In the genomic region with DNA sequence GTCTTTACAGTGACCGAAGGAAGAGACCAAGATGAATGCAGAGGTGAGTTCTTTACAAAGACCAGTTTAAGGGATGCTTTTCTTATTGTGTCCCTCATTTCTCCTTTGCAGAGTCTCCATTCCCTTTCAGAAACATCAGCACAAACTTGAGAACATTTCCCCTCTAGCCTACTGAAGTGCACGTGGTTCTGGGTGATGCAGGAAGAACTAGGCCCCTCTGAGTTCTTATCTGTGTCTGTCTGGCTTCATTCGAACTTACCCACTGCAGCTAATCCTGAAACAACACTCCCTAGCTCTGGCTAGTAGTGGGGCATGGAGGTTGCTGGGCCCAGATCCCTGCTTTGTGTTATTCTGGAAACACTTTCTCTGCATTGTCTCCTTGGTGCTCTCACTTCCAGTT, we compare ENCODE assay signal across 20 cellular contexts.
"Had no signal": no experiment of that assay in that cellular context is flagged by ENCODE, and none has a peak within 500 bp of the region (broad histone marks: within the 10 kb centered on the region; RNA-seq: fewer than 3 reads in every experiment).

No MANE protein-coding gene starts in this region.

- H3K27me3 Mint-ChIP-seq: activated B cell treated with CpG ODN at 0.5 μM for 24 hours; activated CD4-positive, alpha-beta T cell treated with anti-CD3 and anti-CD28 coated beads for 36 hours; brain; dendritic cell treated with granulocyte-macrophage colony-stimulating factor and Interleukin-4, amounts not matched to agents 40 ng/mL and 50 ng/mL, for 4 days; natural killer cell treated with Interleukin-12 subunit alpha and Interleukin-12 subunit beta and Interleukin-15 and Interleukin-18, amount 100 ng/mL, for 72 hours had no signal

- H3K27ac ChIP-seq: left ventricle myocardium inferior, pancreas, psoas muscle, right atrium auricular region, testis, vagina had no signal

- H3K36me3 ChIP-seq: pancreas had no signal

- ATAC-seq: activated CD4-positive, alpha-beta T cell treated with anti-CD3 and anti-CD28 coated beads for 36 hours; activated naive CD4-positive, alpha-beta T cell treated with anti-CD3 and anti-CD28 coated beads, Interleukin-2, amount 50 U/mL, for 72 hours; pancreas; psoas muscle had no signal

- H3K4me1 Mint-ChIP-seq: activated B cell treated with CpG ODN at 0.5 μM for 24 hours had no signal

- H3K27ac Mint-ChIP-seq: activated B cell treated with CpG ODN at 0.5 μM for 24 hours; activated CD4-positive, alpha-beta T cell treated with anti-CD3 and anti-CD28 coated beads for 36 hours; T-helper 2 cell treated with Interferon-gamma antibody and Interleukin-4, amounts not matched to agents 5 μg/mL and 100 μg/mL, for 36 hours had no signal

- H3K9me3 ChIP-seq: pancreas, psoas muscle, right atrium auricular region, testis, vagina had no signal

- DNase-seq: activated B cell treated with CpG ODN at 0.5 μM for 24 hours; activated CD4-positive, alpha-beta T cell treated with anti-CD3 and anti-CD28 coated beads for 36 hours; activated CD4-positive, alpha-beta T cell treated with anti-CD3 and anti-CD28 coated beads, Interleukin-2, amount 50 U/mL, for 4 hours; activated gamma-delta T cell treated with Interleukin-2 at 50 U/mL for 16 hours; aorta; effector CD4-positive, alpha-beta T cell; hippocampal formation; left ventricle myocardium inferior; midbrain; pancreas; psoas muscle; testis; trophoblast cell had no signal

- H3K4me1 ChIP-seq: pancreas, psoas muscle, right atrium auricular region, testis, vagina had no signal

- H3K4me3 Mint-ChIP-seq: activated B cell treated with CpG ODN at 0.5 μM for 24 hours; activated CD4-positive, alpha-beta T cell treated with anti-CD3 and anti-CD28 coated beads for 36 hours; brain; dendritic cell treated with granulocyte-macrophage colony-stimulating factor and Interleukin-4, amounts not matched to agents 40 ng/mL and 50 ng/mL, for 4 days; natural killer cell treated with Interleukin-12 subunit alpha and Interleukin-12 subunit beta and Interleukin-15 and Interleukin-18, amount 100 ng/mL, for 72 hours; T-helper 2 cell treated with Interferon-gamma antibody and Interleukin-4, amounts not matched to agents 5 μg/mL and 100 μg/mL, for 36 hours had no signal

- H3K4me3 ChIP-seq: left ventricle myocardium inferior, pancreas, psoas muscle, right atrium auricular region, testis, vagina had no signal

- H3K9me3 Mint-ChIP-seq: activated B cell treated with CpG ODN at 0.5 μM for 24 hours; activated naive CD4-positive, alpha-beta T cell treated with anti-CD3 and anti-CD28 coated beads, Interleukin-2, amount 50 U/mL, for 72 hours; natural killer cell treated with Interleukin-12 subunit alpha and Interleukin-12 subunit beta and Interleukin-15 and Interleukin-18, amount 100 ng/mL, for 72 hours; T-helper 2 cell treated with Interferon-gamma antibody and Interleukin-4, amounts not matched to agents 5 μg/mL and 100 μg/mL, for 36 hours had no signal
